ENCODE assay signal across 8 cellular contexts in genomic region chr9:99819123-99819483, GRCh38. TPM values are rescaled to one million over a fixed set of nuclear protein-coding genes. Genes with fewer than 3 reads are reported as not detected.
DNase-seq lines count a peak whose midpoint lies in the region; ATAC-seq and TF ChIP-seq lines count a peak whose summit lies in the region.

No MANE protein-coding gene starts in this region.

- TF ChIP-seq CTCF in breast epithelium (IDR thresholded peaks at IDR 0.05): no peak

- H4K20me1 ChIP-seq in BLaER1 treated with 17β-estradiol and CSF1 and Interleukin-3, amounts not matched to agents 10 nM and 100 nM: peaks cover 0 to 32% (median 13%) of the 10 kb centered on the region in 11 experiments; a peak in 17 of 22 replicates

- H3K4me1 ChIP-seq in BLaER1 treated with 17β-estradiol and CSF1 and Interleukin-3, amounts not matched to agents 10 nM and 100 nM: peaks cover 16 to 56% (median 40%) of the 10 kb centered on the region in 10 experiments
- H3K4me1 ChIP-seq in breast epithelium (no peaks in the 10 kb centered on the region), mucosa of rectum (ENCODE audit: control insufficient read depth in 2 of 2, insufficient read depth in 2 of 2, low read length in 2 of 2) (peaks cover 29 to 36% of the 10 kb centered on the region in 2 donors)

- H3K9ac ChIP-seq in BLaER1 treated with 17β-estradiol and CSF1 and Interleukin-3, amounts not matched to agents 10 nM and 100 nM: peak overlapping the region; percentile 96 to 99 (median 98)
- H3K9ac ChIP-seq in mucosa of rectum (ENCODE audit: low read depth in 1 of 2, low read length in 2 of 2): peak overlapping the region; percentile 74 to 85

- DNase-seq in Kasumi-1 (lab: John Stamatoyannopoulos, UW) (peak; percentile 72 to 77), breast epithelium (ENCODE audit: low spot score in 2 of 2) (no peak), NCI-H2107 (lab: John Stamatoyannopoulos, UW) (no peak)

- H3K4me2 ChIP-seq in BLaER1 treated with 17β-estradiol and CSF1 and Interleukin-3, amounts not matched to agents 10 nM and 100 nM: peak overlapping the region; percentile 68 to 96 (median 82)

- H3K9me3 ChIP-seq in BLaER1 treated with 17β-estradiol and CSF1 and Interleukin-3, amounts not matched to agents 10 nM and 100 nM (replicated peaks in 1 of 11): no peaks in the 10 kb centered on the region
- H3K9me3 ChIP-seq in breast epithelium (no peaks in the 10 kb centered on the region), mucosa of rectum (ENCODE audit: control insufficient read depth in 2 of 2, low read length in 2 of 2) (no peaks in the 10 kb centered on the region)

- H3K4me3 ChIP-seq in BLaER1 treated with 17β-estradiol and CSF1 and Interleukin-3, amounts not matched to agents 10 nM and 100 nM: peak overlapping the region; percentile 65 to 87 (median 78)
- H3K4me3 ChIP-seq in breast epithelium: peak overlapping the region; percentile 87 to 96 (median 91)
- peak overlapping the region; percentile 89 for H3K4me3 ChIP-seq in mucosa of rectum (ENCODE audit: low read length in 2 of 2)

- no peaks in the 10 kb centered on the region for H3K36me3 ChIP-seq in BLaER1 treated with 17β-estradiol and CSF1 and Interleukin-3, amounts not matched to agents 10 nM and 100 nM
- H3K36me3 ChIP-seq in breast epithelium: no peaks in the 10 kb centered on the region
- no peaks in the 10 kb centered on the region for H3K36me3 ChIP-seq in mucosa of rectum (ENCODE audit: control insufficient read depth in 2 of 2, insufficient read depth in 2 of 2, low read length in 2 of 2)

- intact Hi-C loops in breast epithelium (cut with DNase I; ENCODE audit: low total_unique reads): no loop called here

- ATAC-seq in HG02642 (IDR thresholded peaks at IDR 0.05; ENCODE audit: poor library complexity, unreplicated experiment): no peak
- no peak for ATAC-seq in HG02852 (IDR thresholded peaks at IDR 0.05; ENCODE audit: unreplicated experiment)
- ATAC-seq in GM19035 (IDR thresholded peaks at IDR 0.05; ENCODE audit: unreplicated experiment): no peak

- no peak for TF ChIP-seq POLR2A in breast epithelium (IDR thresholded peaks at IDR 0.05)

- peaks cover 15 to 24% (median 22%) of the 10 kb centered on the region in 11 experiments for H3K27me3 ChIP-seq in BLaER1 treated with 17β-estradiol and CSF1 and Interleukin-3, amounts not matched to agents 10 nM and 100 nM
- peaks cover 0 to 2% of the 10 kb centered on the region in 2 donors for H3K27me3 ChIP-seq in breast epithelium
- peaks cover 8 to 20% of the 10 kb centered on the region in 2 donors for H3K27me3 ChIP-seq in mucosa of rectum (ENCODE audit: control insufficient read depth in 2 of 2, insufficient read depth in 2 of 2, low read length in 2 of 2)

- peak overlapping the region; percentile 97 to 99 (median 99) for H3K27ac ChIP-seq in BLaER1 treated with 17β-estradiol and CSF1 and Interleukin-3, amounts not matched to agents 10 nM and 100 nM
- H3K27ac ChIP-seq in breast epithelium (peak overlapping the region; percentile 99), mucosa of rectum (ENCODE audit: low read depth in 2 of 2, low read length in 2 of 2) (peak overlapping the region; percentile 87 to 96)

RNA-seq across cellular contexts. Expression of gene NR4A3, which starts 2.6 kb away (rescaled TPM):
- total RNA-seq in breast epithelium: 10 to 100 TPM in 1 of 3 donors, 1 to 10 TPM in 2; 1.3 to 34.1 (median 4.9) TPM

Comparison
In these comparisons a context has a peak if more than half of its experiments do, and no peak if none do; other contexts are left out.
1. DNase-seq: peak in Kasumi-1 (2 of 2); none in breast epithelium (0 of 2) and NCI-H2107 (single experiment).
2. Peak in every context shown above with its lines, with median percentiles within 50 percentile points of each other: H3K27ac ChIP-seq and H3K4me3 ChIP-seq.